ENCODE assay signal across 15 cellular contexts in genomic region chr5:882253-883185, GRCh38. TPM values are rescaled to one million over a fixed set of nuclear protein-coding genes. Genes with fewer than 3 reads are reported as not detected.
DNase-seq lines count a peak whose midpoint lies in the region; ATAC-seq and TF ChIP-seq lines count a peak whose summit lies in the region.
"Had no signal": no experiment of that assay in that cellular context is flagged by ENCODE, and none has a peak within 500 bp of the region (broad histone marks: within the 10 kb centered on the region; RNA-seq: fewer than 3 reads in every experiment).

No MANE protein-coding gene starts in this region.

- peak in 1 of 5 donors; percentile 27 for DNase-seq in CD4-positive, alpha-beta memory T cell
- DNase-seq in HFFc6 (no peak), aorta (no peak), SJCRH30 (no peak)
- no peak for DNase-seq in activated naive CD8-positive, alpha-beta T cell treated with anti-CD3 and anti-CD28 coated beads for 36 hours
- DNase-seq in natural killer cell treated with Interleukin-12 subunit alpha and Interleukin-12 subunit beta and Interleukin-15 and Interleukin-18, amount 100 ng/mL, for 72 hours (ENCODE audit: low spot score): no peak
- no peak for DNase-seq in stimulated activated CD4-positive, alpha-beta T cell treated with anti-CD3 and anti-CD28 coated beads, Interleukin-2, amount 100 ng/mL, for 24 hours
- DNase-seq: DMS153; foreskin keratinocyte; NCI-H1048; NCI-H774; stimulated activated CD4-positive, alpha-beta T cell treated with anti-CD3 and anti-CD28 coated beads, Interleukin-1b, Interleukin-23, amount 100 ng/mL, for 48 hours had no signal

- peaks cover 69% of the 10 kb centered on the region for H3K36me3 ChIP-seq in CD4-positive, alpha-beta memory T cell (ENCODE audit: insufficient read depth, low read length)
- H3K36me3 ChIP-seq in aorta (ENCODE audit: control insufficient read depth in 1 of 2, insufficient read depth in 2 of 2, low read length in 1 of 2) (peaks cover 0 to 16% of the 10 kb centered on the region in 2 donors), SJCRH30 (peaks cover 38% of the 10 kb centered on the region)

- H3K27me3 Mint-ChIP-seq in CD4-positive, alpha-beta memory T cell: no peaks in the 10 kb centered on the region
- H3K27me3 Mint-ChIP-seq in HFFc6 (ENCODE audit: insufficient read depth): peaks cover 5% of the 10 kb centered on the region
- H3K27me3 Mint-ChIP-seq in activated naive CD8-positive, alpha-beta T cell treated with anti-CD3 and anti-CD28 coated beads for 36 hours: peaks cover 5% of the 10 kb centered on the region
- H3K27me3 Mint-ChIP-seq in natural killer cell treated with Interleukin-12 subunit alpha and Interleukin-12 subunit beta and Interleukin-15 and Interleukin-18, amount 100 ng/mL, for 72 hours: no peaks in the 10 kb centered on the region

- H3K27me3 ChIP-seq in CD4-positive, alpha-beta memory T cell (ENCODE audit: insufficient read depth, low read length): no peaks in the 10 kb centered on the region
- H3K27me3 ChIP-seq in aorta (ENCODE audit: control insufficient read depth in 1 of 2, insufficient read depth in 2 of 2, low read length in 1 of 2) (no peaks in the 10 kb centered on the region), SJCRH30 (no peaks in the 10 kb centered on the region)
- H3K27me3 ChIP-seq: foreskin keratinocyte, right atrium auricular region had no signal

- H3K4me3 Mint-ChIP-seq in CD4-positive, alpha-beta memory T cell: peak overlapping the region; percentile 8 to 59 (median 49)
- no peak overlapping the region for H3K4me3 Mint-ChIP-seq in HFFc6
- peak overlapping the region; percentile 55 for H3K4me3 Mint-ChIP-seq in activated naive CD8-positive, alpha-beta T cell treated with anti-CD3 and anti-CD28 coated beads for 36 hours
- H3K4me3 Mint-ChIP-seq in natural killer cell treated with Interleukin-12 subunit alpha and Interleukin-12 subunit beta and Interleukin-15 and Interleukin-18, amount 100 ng/mL, for 72 hours: peak overlapping the region; percentile 21
- H3K4me3 Mint-ChIP-seq: neural crest cell had no signal

- H3K9me3 ChIP-seq in CD4-positive, alpha-beta memory T cell (ENCODE audit: control insufficient read depth in 1 of 2, low read length in 2 of 2): no peaks in the 10 kb centered on the region
- H3K9me3 ChIP-seq in aorta (ENCODE audit: control insufficient read depth, low read length): no peaks in the 10 kb centered on the region
- H3K9me3 ChIP-seq in SJCRH30 (replicated peaks): no peaks in the 10 kb centered on the region
- H3K9me3 ChIP-seq: right atrium auricular region had no signal

- no peak overlapping the region for H3K27ac ChIP-seq in CD4-positive, alpha-beta memory T cell (ENCODE audit: low read depth, low read length)
- H3K27ac ChIP-seq in aorta (ENCODE audit: low read depth in 1 of 2, low read length in 2 of 2) (no peak overlapping the region), SJCRH30 (no peak overlapping the region)
- H3K27ac ChIP-seq: foreskin keratinocyte, right atrium auricular region had no signal

- TF ChIP-seq CTCF in HFFc6 (IDR thresholded peaks at IDR 0.05): no peak

- intact Hi-C loops in CD4-positive, alpha-beta memory T cell (cut with micrococcal nuclease): no loop called here
- intact Hi-C loops in aorta (cut with DNase I): no loop called here

- H3K4me1 ChIP-seq in CD4-positive, alpha-beta memory T cell (ENCODE audit: insufficient read depth, low read length): peaks cover 5% of the 10 kb centered on the region
- no peaks in the 10 kb centered on the region for H3K4me1 ChIP-seq in aorta (ENCODE audit: control insufficient read depth in 1 of 2, insufficient read depth in 2 of 2, low read length in 2 of 2)
- H3K4me1 ChIP-seq in SJCRH30: no peaks in the 10 kb centered on the region
- H3K4me1 ChIP-seq: foreskin keratinocyte had no signal

- peak overlapping the region; percentile 53 to 93 (median 88) for H3K27ac Mint-ChIP-seq in CD4-positive, alpha-beta memory T cell
- H3K27ac Mint-ChIP-seq in HFFc6: peak overlapping the region; percentile 47; the same call in 1 of the 2 replicates
- H3K27ac Mint-ChIP-seq in activated naive CD8-positive, alpha-beta T cell treated with anti-CD3 and anti-CD28 coated beads for 36 hours: peak overlapping the region; percentile 66
- peak overlapping the region; percentile 68 to 76 for H3K27ac Mint-ChIP-seq in natural killer cell treated with Interleukin-12 subunit alpha and Interleukin-12 subunit beta and Interleukin-15 and Interleukin-18, amount 100 ng/mL, for 72 hours

- WGBS in aorta, 2 donors: 95 to 96% methylated on average over 33 of the region's 33 CpGs

- peaks cover 0 to 6% (median 0%) of the 10 kb centered on the region in 8 donors for H3K9me3 Mint-ChIP-seq in CD4-positive, alpha-beta memory T cell
- H3K9me3 Mint-ChIP-seq in HFFc6: no peaks in the 10 kb centered on the region; the same call in 1 of the 2 replicates
- H3K9me3 Mint-ChIP-seq in activated naive CD8-positive, alpha-beta T cell treated with anti-CD3 and anti-CD28 coated beads for 36 hours: peaks cover 14% of the 10 kb centered on the region
- peaks cover 10% of the 10 kb centered on the region for H3K9me3 Mint-ChIP-seq in natural killer cell treated with Interleukin-12 subunit alpha and Interleukin-12 subunit beta and Interleukin-15 and Interleukin-18, amount 100 ng/mL, for 72 hours

- no peak for ATAC-seq in natural killer cell treated with Interleukin-12 subunit alpha and Interleukin-12 subunit beta and Interleukin-15 and Interleukin-18, amount 100 ng/mL, for 72 hours
- no peak for ATAC-seq in aorta (ENCODE audit: low FRiP score)
- ATAC-seq: activated CD4-positive, CD25-positive, alpha-beta regulatory T cell treated with anti-CD3 and anti-CD28 coated beads, Interleukin-2, amount 50 U/mL, for 24 hours had no signal

- peaks cover 57 to 75% of the 10 kb centered on the region in 2 donors for H3K36me3 Mint-ChIP-seq in CD4-positive, alpha-beta memory T cell
- peaks cover 60% of the 10 kb centered on the region for H3K36me3 Mint-ChIP-seq in HFFc6 (ENCODE audit: low read depth)
- H3K36me3 Mint-ChIP-seq in activated naive CD8-positive, alpha-beta T cell treated with anti-CD3 and anti-CD28 coated beads for 36 hours: peaks cover 65% of the 10 kb centered on the region
- H3K36me3 Mint-ChIP-seq in natural killer cell treated with Interleukin-12 subunit alpha and Interleukin-12 subunit beta and Interleukin-15 and Interleukin-18, amount 100 ng/mL, for 72 hours: peaks cover 22% of the 10 kb centered on the region

- H3K4me1 Mint-ChIP-seq in CD4-positive, alpha-beta memory T cell: peaks cover 14 to 35% (median 17%) of the 10 kb centered on the region in 4 donors
- no peaks in the 10 kb centered on the region; the same call in 1 of the 2 replicates for H3K4me1 Mint-ChIP-seq in HFFc6 (ENCODE audit: low read depth)
- peaks cover 17% of the 10 kb centered on the region for H3K4me1 Mint-ChIP-seq in activated naive CD8-positive, alpha-beta T cell treated with anti-CD3 and anti-CD28 coated beads for 36 hours
- H3K4me1 Mint-ChIP-seq in natural killer cell treated with Interleukin-12 subunit alpha and Interleukin-12 subunit beta and Interleukin-15 and Interleukin-18, amount 100 ng/mL, for 72 hours (ENCODE audit: low read depth in 2 of 2): peaks cover 23 to 30% of the 10 kb centered on the region in 2 donors
- H3K4me1 Mint-ChIP-seq: neural crest cell had no signal

- no peak overlapping the region for H3K4me3 ChIP-seq in CD4-positive, alpha-beta memory T cell (ENCODE audit: low read length in 2 of 2)
- no peak overlapping the region for H3K4me3 ChIP-seq in aorta (ENCODE audit: low read length in 2 of 2)
- H3K4me3 ChIP-seq in SJCRH30: no peak overlapping the region
- H3K4me3 ChIP-seq: right atrium auricular region had no signal

- POLR2A ChIA-PET in CD4-positive, alpha-beta memory T cell (lab: Charles Lee; ENCODE audit: partially characterized antibody): no interaction called here

- CTCF ChIA-PET in CD4-positive, alpha-beta memory T cell (lab: Charles Lee; ENCODE audit: partially characterized antibody): no interaction called here

RNA-seq across cellular contexts. Expression of gene BRD9, which starts 10.1 kb away (rescaled TPM):
- 10 to 100 TPM; 81.5 to 86.8 TPM for total RNA-seq in CD4-positive, alpha-beta memory T cell
- 10 to 100 TPM in 1 of 2 donors, 1 to 10 TPM in 1; 8.0 to 21.2 TPM for polyA plus RNA-seq in CD4-positive, alpha-beta memory T cell
- total RNA-seq in HFFc6 (2021; fragmentation: NEBNext Ultra II Directional; extraction: Animal tissue kit (Norgen Biotek cat#: 25700)): 10 to 100 TPM; 28.0 to 31.5 (median 31.0) TPM
- total RNA-seq in activated naive CD8-positive, alpha-beta T cell treated with anti-CD3 and anti-CD28 coated beads for 36 hours: 10 to 100 TPM; 50.1 to 51.6 TPM
- 100 to 1,000 TPM in 1 of 2 donors, 10 to 100 TPM in 1; 52.7 to 136 TPM for total RNA-seq in natural killer cell treated with Interleukin-12 subunit alpha and Interleukin-12 subunit beta and Interleukin-15 and Interleukin-18, amount 100 ng/mL, for 72 hours
- 10 to 100 TPM; 38.2 to 39.7 TPM for total RNA-seq in aorta
- polyA plus RNA-seq in aorta: 10 to 100 TPM; 12.5 to 36.4 TPM
- total RNA-seq in SJCRH30 (2014; rRNA removed; shearing (Covaris generic)): 16.9 and 19.9 TPM in 2 replicates

RNA-seq across cellular contexts. Expression of gene TRIP13, which starts 10.2 kb away (rescaled TPM):
- total RNA-seq in CD4-positive, alpha-beta memory T cell: 1 to 10 TPM in 1 of 2 experiments, under 1 TPM in 1; 0.69 to 1.0 TPM
- polyA plus RNA-seq in CD4-positive, alpha-beta memory T cell: under 1 TPM in 1 of 2 donors, not detected in 1; 0.39 TPM
- 10 to 100 TPM; 16.5 to 40.4 (median 35.8) TPM for total RNA-seq in HFFc6 (2021; fragmentation: NEBNext Ultra II Directional; extraction: Animal tissue kit (Norgen Biotek cat#: 25700))
- total RNA-seq in activated naive CD8-positive, alpha-beta T cell treated with anti-CD3 and anti-CD28 coated beads for 36 hours: 10 to 100 TPM; 44.2 to 44.6 TPM
- total RNA-seq in natural killer cell treated with Interleukin-12 subunit alpha and Interleukin-12 subunit beta and Interleukin-15 and Interleukin-18, amount 100 ng/mL, for 72 hours: 10 to 100 TPM; 17.6 to 30.9 TPM
- total RNA-seq in aorta: 1 to 10 TPM in 1 of 2 donors, under 1 TPM in 1; 0.84 to 1.3 TPM
- 1 to 10 TPM in 1 of 2 donors, under 1 TPM in 1; 0.28 to 1.3 TPM for polyA plus RNA-seq in aorta
- total RNA-seq in SJCRH30 (2014; rRNA removed; shearing (Covaris generic)): 44.7 and 47.5 TPM in 2 replicates

RNA-seq across cellular contexts. Expression of gene ZDHHC11, which starts 31.7 kb away (rescaled TPM):
- total RNA-seq in CD4-positive, alpha-beta memory T cell: 10 to 100 TPM; 15.1 to 15.3 TPM
- under 1 TPM in 1 of 2 donors, not detected in 1; 0.28 TPM for polyA plus RNA-seq in CD4-positive, alpha-beta memory T cell
- total RNA-seq in HFFc6 (2021; fragmentation: NEBNext Ultra II Directional; extraction: Animal tissue kit (Norgen Biotek cat#: 25700)): 1 to 10 TPM; 1.3 to 4.2 (median 1.8) TPM
- 1 to 10 TPM; 4.5 to 5.5 TPM for total RNA-seq in activated naive CD8-positive, alpha-beta T cell treated with anti-CD3 and anti-CD28 coated beads for 36 hours
- total RNA-seq in natural killer cell treated with Interleukin-12 subunit alpha and Interleukin-12 subunit beta and Interleukin-15 and Interleukin-18, amount 100 ng/mL, for 72 hours: 10 to 100 TPM in 1 of 2 donors, 1 to 10 TPM in 1; 8.1 to 24.5 TPM
- 10 to 100 TPM in 1 of 2 donors, 1 to 10 TPM in 1; 9.4 to 26.0 TPM for total RNA-seq in aorta
- 1 to 10 TPM; 1.5 to 3.1 TPM for polyA plus RNA-seq in aorta
- total RNA-seq in SJCRH30 (2014; rRNA removed; shearing (Covaris generic)): 0.94 and 2.1 TPM in 2 replicates

Comparison
In these comparisons a context has a peak if more than half of its experiments do, and no peak if none do; other contexts are left out.
1. RNA of gene TRIP13, which starts 10.2 kb away (total RNA-seq): 44.7 to 47.5 TPM in SJCRH30, 44.2 to 44.6 TPM in activated naive CD8-positive, alpha-beta T cell treated with anti-CD3 and anti-CD28 coated beads for 36 hours, 16.5 to 40.4 TPM in HFFc6 and 17.6 to 30.9 TPM in natural killer cell treated with Interleukin-12 subunit alpha and Interleukin-12 subunit beta and Interleukin-15 and Interleukin-18, amount 100 ng/mL, for 72 hours; 0.84 to 1.3 TPM in aorta and 0.69 to 1.0 TPM in CD4-positive, alpha-beta memory T cell; every median in the first group is over 4 times any median in the second.
2. Peak in every context shown above with its lines, with median percentiles within 50 percentile points of each other: H3K27ac Mint-ChIP-seq.